1 cellular context compared by ENCODE assay signal in genomic region chr1:58870298-58870676, GRCh38.
A peak's percentile ranks its signal among the peaks of the same experiment; 100 is the strongest.
TF ChIP-seq lines count a peak whose summit lies in the region.

No MANE protein-coding gene starts in this region.

TF ChIP-seq in HEK293, 187 proteins besides CTCF, POLR2A, EP300 and RAD21 (continued from another document and continues in another):
- TF ChIP-seq ZNF645 (tag by site-specific recombination; IDR thresholded peaks at IDR 0.05) (no peak), BCL11A (tag by site-specific recombination; IDR thresholded peaks at IDR 0.05; ENCODE audit: low read depth) (no peak), GLI4 (tag by site-specific recombination; IDR thresholded peaks at IDR 0.05) (no peak), SCRT2 (tag by site-specific recombination; IDR thresholded peaks at IDR 0.05) (no peak), ZNF112 (tag by site-specific recombination; IDR thresholded peaks at IDR 0.05) (no peak), ZNF423 (tag by site-specific recombination; IDR thresholded peaks at IDR 0.05) (0 out of 2 replicates have a peak, but pooled peaks have one; percentile 34), ZSCAN5A (tag by site-specific recombination; IDR thresholded peaks at IDR 0.05) (no peak), ZNF169 (tag by site-specific recombination; IDR thresholded peaks at IDR 0.05) (no peak), ZFP3 (tag by site-specific recombination; IDR thresholded peaks at IDR 0.05; ENCODE audit: low read depth) (no peak), ZNF510 (tag by site-specific recombination; IDR thresholded peaks at IDR 0.05; ENCODE audit: insufficient replicate concordance) (no peak), PATZ1 (tag by site-specific recombination; IDR thresholded peaks at IDR 0.05) (peak; percentile 52), ZNF398 (tag by site-specific recombination; IDR thresholded peaks at IDR 0.05) (no peak), ZNF341 (tag by site-specific recombination; IDR thresholded peaks at IDR 0.05; ENCODE audit: low read depth) (no peak), TCF7L2 (IDR thresholded peaks at IDR 0.05; ENCODE audit: borderline replicate concordance, low read depth, low read length) (no peak), ZNF529 (tag by site-specific recombination; IDR thresholded peaks at IDR 0.05; ENCODE audit: insufficient replicate concordance) (no peak), ZNF664 (tag by site-specific recombination; IDR thresholded peaks at IDR 0.05) (no peak), ZNF549 (tag by site-specific recombination; IDR thresholded peaks at IDR 0.05) (0 out of 2 replicates have a peak, but pooled peaks have one; percentile 2), ZNF792 (tag by site-specific recombination; IDR thresholded peaks at IDR 0.05) (no peak), ZNF26 (tag by site-specific recombination; IDR thresholded peaks at IDR 0.05) (no peak), ZNF677 (tag by site-specific recombination; IDR thresholded peaks at IDR 0.05) (no peak), ZSCAN16 (tag by site-specific recombination; IDR thresholded peaks at IDR 0.05) (no peak), ZNF23 (tag by site-specific recombination; IDR thresholded peaks at IDR 0.05; ENCODE audit: borderline replicate concordance) (no peak), ZNF830 (tag by site-specific recombination; IDR thresholded peaks at IDR 0.05; ENCODE audit: low read depth) (no peak), KLF17 (tag by site-specific recombination; IDR thresholded peaks at IDR 0.05) (no peak), ZNF202 (tag by site-specific recombination; IDR thresholded peaks at IDR 0.05; ENCODE audit: borderline replicate concordance) (no peak), ZNF600 (tag by site-specific recombination; IDR thresholded peaks at IDR 0.05) (no peak), ZNF660 (tag by site-specific recombination; IDR thresholded peaks at IDR 0.05) (no peak), ZFP37 (tag by site-specific recombination; IDR thresholded peaks at IDR 0.05) (no peak), PRDM10 (tag by site-specific recombination; IDR thresholded peaks at IDR 0.05) (peak; percentile 85), YY2 (tag by site-specific recombination; IDR thresholded peaks at IDR 0.05) (no peak), ZNF623 (tag by site-specific recombination; IDR thresholded peaks at IDR 0.05) (no peak), OVOL3 (tag by site-specific recombination; IDR thresholded peaks at IDR 0.05) (peak; percentile 65; the same call in 1 of the 2 replicates), ZNF596 (tag by site-specific recombination; IDR thresholded peaks at IDR 0.05) (peak; percentile 78), ZNF354C (tag by site-specific recombination; IDR thresholded peaks at IDR 0.05; ENCODE audit: borderline replicate concordance, low read depth) (no peak), ZBTB26 (tag by site-specific recombination; optimal IDR thresholded peaks at IDR 0.05) (no peak), PBX3 (CRISPR knock-in tag; IDR thresholded peaks at IDR 0.05) (no peak), ZNF274 (IDR thresholded peaks at IDR 0.05; ENCODE audit: low read length) (no peak), ZNF274 (tag by site-specific recombination; IDR thresholded peaks at IDR 0.05; ENCODE audit: borderline replicate concordance) (no peak), HOXC10 (CRISPR knock-in tag; IDR thresholded peaks at IDR 0.05) (no peak), ZNF514 (tag by site-specific recombination; IDR thresholded peaks at IDR 0.05) (no peak), REST (tag by site-specific recombination; IDR thresholded peaks at IDR 0.05) (no peak), ZNF416 (tag by site-specific recombination; IDR thresholded peaks at IDR 0.05) (no peak), ZBTB6 (tag by site-specific recombination; IDR thresholded peaks at IDR 0.05) (no peak)
